In genomic region chr11:105456950-105457349, GRCh38 we compare ENCODE assay signal across 18 cellular contexts.
DNase-seq lines count a peak whose midpoint lies in the region; ATAC-seq and TF ChIP-seq lines count a peak whose summit lies in the region.
"Had no signal": no experiment of that assay in that cellular context is flagged by ENCODE, and none has a peak within 500 bp of the region (broad histone marks: within the 10 kb centered on the region; RNA-seq: fewer than 3 reads in every experiment).

No MANE protein-coding gene starts in this region.

- no peaks in the 10 kb centered on the region for H3K9me3 ChIP-seq in OCI-LY7 (ENCODE audit: low read length)
- H3K9me3 ChIP-seq in iPS DF 6.9 (ENCODE audit: control insufficient read depth, insufficient read depth, low read length): no peaks in the 10 kb centered on the region
- peaks cover 0 to 14% (median 0%) of the 10 kb centered on the region in 12 donors for H3K9me3 ChIP-seq in heart left ventricle
- H3K9me3 ChIP-seq: colonic mucosa, esophagus muscularis mucosa, sigmoid colon had no signal

- no peak overlapping the region for H2AFZ ChIP-seq in GM23338
- H2AFZ ChIP-seq in OCI-LY7 (ENCODE audit: low read length): no peak overlapping the region

- H3K4me2 ChIP-seq in GM23338 (no peak overlapping the region), OCI-LY7 (ENCODE audit: low read length) (no peak overlapping the region)

- WGBS in iPS DF 6.9 (ENCODE audit: insufficient coverage, insufficient read length): no CpG with 5 or more reads among the region's 4 CpGs
- 62 to 69% (median 66%) methylated on average over 4 of the region's 4 CpGs for WGBS in heart left ventricle, 4 donors

- TF ChIP-seq POLR2A in heart left ventricle (IDR thresholded peaks at IDR 0.05): no peak

- intact Hi-C loops in OCI-LY7 (cut with micrococcal nuclease; ENCODE audit: unreplicated experiment): no loop called here
- intact Hi-C loops in activated T-helper 2 cell treated with anti-CD3 and anti-CD28 coated beads, Interferon-gamma antibody, Interleukin-2, Interleukin-4, amounts not matched to agents 10 μg/mL and 5 μg/mL and 100 μg/mL, durations not matched to agents 14 hours and 24 hours and 36 hours (cut with micrococcal nuclease): no loop called here
- intact Hi-C loops in heart left ventricle (cut with DNase I): no loop called here

- no peak overlapping the region for H3K4me3 ChIP-seq in GM23338
- H3K4me3 ChIP-seq in OCI-LY7 (ENCODE audit: low read depth, low read length, poor library complexity, severe bottlenecking): no peak overlapping the region
- no peak overlapping the region for H3K4me3 ChIP-seq in iPS DF 6.9 (ENCODE audit: low read length)
- H3K4me3 ChIP-seq in heart left ventricle: no peak overlapping the region
- H3K4me3 ChIP-seq: colonic mucosa, esophagus muscularis mucosa, lung, sigmoid colon had no signal

- no TSS peak for BruUV-seq in OCI-LY7 (replicated peaks; lab: Mats Ljungman, UMichigan)

- no peak overlapping the region for H3K4me3 Mint-ChIP-seq in GM23338
- H3K4me3 Mint-ChIP-seq in activated T-helper 2 cell treated with anti-CD3 and anti-CD28 coated beads, Interferon-gamma antibody, Interleukin-2, Interleukin-4, amounts not matched to agents 10 μg/mL and 5 μg/mL and 100 μg/mL, durations not matched to agents 14 hours and 24 hours and 36 hours (ENCODE audit: low read depth): no peak overlapping the region
- H3K4me3 Mint-ChIP-seq: activated CD8-positive, alpha-beta memory T cell treated with anti-CD3 and anti-CD28 coated beads, Interleukin-2, amount 10 ng/mL, durations not matched to agents 7 days and 5 days; CD4-positive, CD25-positive, alpha-beta regulatory T cell; IgD-negative memory B cell; neural crest cell; stimulated activated naive CD8-positive, alpha-beta T cell treated with anti-CD3 and anti-CD28 coated beads, Interleukin-15, Interleukin-2, amounts not matched to agents 100 ng/mL and 50 ng/mL, for 24 hours had no signal

- no peaks in the 10 kb centered on the region for H3K4me1 Mint-ChIP-seq in GM23338
- H3K4me1 Mint-ChIP-seq in activated T-helper 2 cell treated with anti-CD3 and anti-CD28 coated beads, Interferon-gamma antibody, Interleukin-2, Interleukin-4, amounts not matched to agents 10 μg/mL and 5 μg/mL and 100 μg/mL, durations not matched to agents 14 hours and 24 hours and 36 hours (ENCODE audit: low read depth): no peaks in the 10 kb centered on the region
- H3K4me1 Mint-ChIP-seq: activated CD8-positive, alpha-beta memory T cell treated with anti-CD3 and anti-CD28 coated beads, Interleukin-2, amount 10 ng/mL, durations not matched to agents 7 days and 5 days; CD4-positive, CD25-positive, alpha-beta regulatory T cell; IgD-negative memory B cell; neural crest cell had no signal

- CTCF ChIA-PET in OCI-LY7 (lab: Charles Lee; ENCODE audit: unreplicated experiment): no interaction called here

- H4K20me1 ChIP-seq in GM23338 (replicated peaks; ENCODE audit: insufficient read depth) (no peaks in the 10 kb centered on the region), OCI-LY7 (ENCODE audit: insufficient read depth, low read length) (no peaks in the 10 kb centered on the region)

- no peaks in the 10 kb centered on the region for H3K27me3 Mint-ChIP-seq in GM23338 (ENCODE audit: insufficient read depth, low read depth, poor library complexity)
- no peaks in the 10 kb centered on the region for H3K27me3 Mint-ChIP-seq in activated T-helper 2 cell treated with anti-CD3 and anti-CD28 coated beads, Interferon-gamma antibody, Interleukin-2, Interleukin-4, amounts not matched to agents 10 μg/mL and 5 μg/mL and 100 μg/mL, durations not matched to agents 14 hours and 24 hours and 36 hours (ENCODE audit: low read depth)
- H3K27me3 Mint-ChIP-seq: CD4-positive, CD25-positive, alpha-beta regulatory T cell; stimulated activated naive CD8-positive, alpha-beta T cell treated with anti-CD3 and anti-CD28 coated beads, Interleukin-15, Interleukin-2, amounts not matched to agents 100 ng/mL and 50 ng/mL, for 24 hours had no signal

- H3K79me2 ChIP-seq in GM23338 (replicated peaks; ENCODE audit: insufficient read depth): no peaks in the 10 kb centered on the region
- H3K79me2 ChIP-seq in OCI-LY7 (ENCODE audit: insufficient read depth, low read depth, low read length): no peaks in the 10 kb centered on the region

- H3K27me3 ChIP-seq in GM23338 (ENCODE audit: insufficient read depth) (no peaks in the 10 kb centered on the region), iPS DF 6.9 (ENCODE audit: control insufficient read depth, insufficient read depth, low read length) (no peaks in the 10 kb centered on the region), heart left ventricle (no peaks in the 10 kb centered on the region)
- H3K27me3 ChIP-seq: colonic mucosa, esophagus muscularis mucosa, sigmoid colon had no signal

- POLR2A ChIA-PET in OCI-LY7 (lab: Charles Lee): no interaction called here

- H3K9me3 Mint-ChIP-seq in GM23338: no peaks in the 10 kb centered on the region
- H3K9me3 Mint-ChIP-seq in activated T-helper 2 cell treated with anti-CD3 and anti-CD28 coated beads, Interferon-gamma antibody, Interleukin-2, Interleukin-4, amounts not matched to agents 10 μg/mL and 5 μg/mL and 100 μg/mL, durations not matched to agents 14 hours and 24 hours and 36 hours: no peaks in the 10 kb centered on the region
- H3K9me3 Mint-ChIP-seq: neural crest cell; stimulated activated naive CD8-positive, alpha-beta T cell treated with anti-CD3 and anti-CD28 coated beads, Interleukin-15, Interleukin-2, amounts not matched to agents 100 ng/mL and 50 ng/mL, for 24 hours had no signal

- no peak overlapping the region for H3K27ac ChIP-seq in GM23338 (ENCODE audit: low read depth)
- H3K27ac ChIP-seq in OCI-LY7 (ENCODE audit: low read depth, low read length, poor library complexity, severe bottlenecking): no peak overlapping the region
- no peak overlapping the region for H3K27ac ChIP-seq in iPS DF 6.9 (ENCODE audit: low read length)
- no peak overlapping the region for H3K27ac ChIP-seq in heart left ventricle
- H3K27ac ChIP-seq: colonic mucosa, esophagus muscularis mucosa, sigmoid colon had no signal

- no peaks in the 10 kb centered on the region for H3K4me1 ChIP-seq in GM23338 (ENCODE audit: insufficient read depth)
- no peaks in the 10 kb centered on the region for H3K4me1 ChIP-seq in OCI-LY7 (ENCODE audit: insufficient read depth, low read length, poor library complexity, severe bottlenecking)
- H3K4me1 ChIP-seq in iPS DF 6.9 (ENCODE audit: control insufficient read depth, insufficient read depth, low read length): no peaks in the 10 kb centered on the region
- no peaks in the 10 kb centered on the region for H3K4me1 ChIP-seq in heart left ventricle
- H3K4me1 ChIP-seq: colonic mucosa, esophagus muscularis mucosa, sigmoid colon had no signal

- H3F3A ChIP-seq in GM23338 (replicated peaks; ENCODE audit: low read depth): no peaks in the 10 kb centered on the region

- TF ChIP-seq CTCF in GM12873 (IDR thresholded peaks at IDR 0.05; ENCODE audit: insufficient read depth, low read depth, low read length, missing control alignments) (peak; percentile 56), GM23338 (conservative IDR thresholded peaks at IDR 0.05; ENCODE audit: low read depth in 2 of 2) (peak; percentile 59), OCI-LY7 (conservative IDR thresholded peaks at IDR 0.05; ENCODE audit: low read length) (peak; percentile 57), heart left ventricle (IDR thresholded peaks at IDR 0.05) (no peak)

- no peaks in the 10 kb centered on the region for H3K36me3 Mint-ChIP-seq in GM23338 (ENCODE audit: low read depth)
- no peaks in the 10 kb centered on the region for H3K36me3 Mint-ChIP-seq in activated T-helper 2 cell treated with anti-CD3 and anti-CD28 coated beads, Interferon-gamma antibody, Interleukin-2, Interleukin-4, amounts not matched to agents 10 μg/mL and 5 μg/mL and 100 μg/mL, durations not matched to agents 14 hours and 24 hours and 36 hours (ENCODE audit: low read depth)
- H3K36me3 Mint-ChIP-seq: activated CD8-positive, alpha-beta memory T cell treated with anti-CD3 and anti-CD28 coated beads, Interleukin-2, amount 10 ng/mL, durations not matched to agents 7 days and 5 days; CD4-positive, CD25-positive, alpha-beta regulatory T cell; IgD-negative memory B cell had no signal

- H3K9me2 ChIP-seq in GM23338 (ENCODE audit: insufficient read depth) (no peaks in the 10 kb centered on the region), OCI-LY7 (ENCODE audit: insufficient read depth, low read length) (no peaks in the 10 kb centered on the region)

- no peak overlapping the region for H3K27ac Mint-ChIP-seq in GM23338
- H3K27ac Mint-ChIP-seq in activated T-helper 2 cell treated with anti-CD3 and anti-CD28 coated beads, Interferon-gamma antibody, Interleukin-2, Interleukin-4, amounts not matched to agents 10 μg/mL and 5 μg/mL and 100 μg/mL, durations not matched to agents 14 hours and 24 hours and 36 hours: no peak overlapping the region
- H3K27ac Mint-ChIP-seq: activated CD8-positive, alpha-beta memory T cell treated with anti-CD3 and anti-CD28 coated beads, Interleukin-2, amount 10 ng/mL, durations not matched to agents 7 days and 5 days; CD4-positive, CD25-positive, alpha-beta regulatory T cell; IgD-negative memory B cell; stimulated activated naive CD8-positive, alpha-beta T cell treated with anti-CD3 and anti-CD28 coated beads, Interleukin-15, Interleukin-2, amounts not matched to agents 100 ng/mL and 50 ng/mL, for 24 hours had no signal

- H3K36me3 ChIP-seq in GM23338 (ENCODE audit: insufficient read depth) (no peaks in the 10 kb centered on the region), OCI-LY7 (ENCODE audit: insufficient read depth, low read length) (no peaks in the 10 kb centered on the region), iPS DF 6.9 (ENCODE audit: control insufficient read depth, insufficient read depth, low read length) (no peaks in the 10 kb centered on the region), heart left ventricle (no peaks in the 10 kb centered on the region)
- H3K36me3 ChIP-seq: colonic mucosa, esophagus muscularis mucosa, sigmoid colon had no signal

- ATAC-seq in GM23338 (peak; percentile 88), heart left ventricle (no peak), HG03460 (IDR thresholded peaks at IDR 0.05; ENCODE audit: unreplicated experiment) (no peak)
- ATAC-seq: activated CD8-positive, alpha-beta memory T cell treated with anti-CD3 and anti-CD28 coated beads, Interleukin-2, amount 10 ng/mL, durations not matched to agents 7 days and 5 days had no signal

- DNase-seq in GM23338 (ENCODE audit: low spot score) (peak; percentile 68), OCI-LY7 (ENCODE audit: low spot score) (no peak), iPS DF 6.9 (ENCODE audit: low read depth, low spot score) (peak; percentile 11), heart left ventricle (no peak), T-helper 1 cell (no peak)
- no peak for DNase-seq in activated T-helper 2 cell treated with anti-CD3 and anti-CD28 coated beads, Interferon-gamma antibody, Interleukin-2, Interleukin-4, amounts not matched to agents 10 μg/mL and 5 μg/mL and 100 μg/mL, durations not matched to agents 14 hours and 24 hours and 36 hours (ENCODE audit: low spot score)
- DNase-seq: activated CD8-positive, alpha-beta memory T cell treated with anti-CD3 and anti-CD28 coated beads, Interleukin-2, amount 10 ng/mL, durations not matched to agents 7 days and 5 days; CD4-positive, CD25-positive, alpha-beta regulatory T cell; colonic mucosa; NCI-H1436 treated with DMSO at 0.1 percent for 48 hours; sigmoid colon had no signal

Comparison
In these comparisons a context has a peak if more than half of its experiments do, and no peak if none do; other contexts are left out.
1. CTCF ChIP-seq: peak in GM12873 (single experiment), GM23338 (2 of 2) and OCI-LY7 (single experiment); none in heart left ventricle (0 of 12).
2. DNase-seq: peak in GM23338 (single experiment) and iPS DF 6.9 (single experiment); none in OCI-LY7 (single experiment), activated T-helper 2 cell treated with anti-CD3 and anti-CD28 coated beads, Interferon-gamma antibody, Interleukin-2, Interleukin-4, amounts not matched to agents 10 μg/mL and 5 μg/mL and 100 μg/mL, durations not matched to agents 14 hours and 24 hours and 36 hours (single experiment), heart left ventricle (0 of 5) and T-helper 1 cell (0 of 5).